Comparison of ENCODE assay signal across 9 cellular contexts in the genomic region with DNA sequence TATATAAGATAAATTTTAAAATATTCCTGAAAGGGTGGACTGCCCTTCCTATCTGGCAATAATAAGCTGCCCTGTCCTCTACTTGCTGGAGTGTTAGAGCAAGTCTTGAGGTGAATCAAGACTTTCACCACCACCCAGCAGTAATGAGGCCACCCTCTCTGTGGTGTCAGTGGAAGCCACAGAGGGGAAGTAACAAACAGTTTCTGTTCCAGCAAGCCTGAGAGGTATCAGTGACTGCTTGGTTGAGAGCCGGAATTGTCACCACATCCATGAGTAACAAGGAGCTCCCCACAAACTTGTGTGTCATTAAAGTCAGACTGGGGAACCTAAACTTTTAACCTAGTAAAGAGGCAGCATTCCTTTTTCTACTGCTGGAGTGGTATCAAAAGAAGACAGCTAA.
DNase-seq lines count a peak whose midpoint lies in the region; ATAC-seq, FAIRE-seq and TF ChIP-seq lines count a peak whose summit lies in the region.
"Had no signal": no experiment of that assay in that cellular context is flagged by ENCODE, and none has a peak within 500 bp of the region (broad histone marks: within the 10 kb centered on the region; RNA-seq: fewer than 3 reads in every experiment).

No MANE protein-coding gene starts in this region.

- TF ChIP-seq CTCF in GM20000 (IDR thresholded peaks at IDR 0.05; ENCODE audit: extremely low read depth, missing control alignments): no peak
- no peak for TF ChIP-seq CTCF in ovary (IDR thresholded peaks at IDR 0.05)
- TF ChIP-seq CTCF in Calu3 (IDR thresholded peaks at IDR 0.05; ENCODE audit: unreplicated experiment): no peak
- TF ChIP-seq CTCF in A673 (conservative IDR thresholded peaks at IDR 0.05; ENCODE audit: low read depth, low read length): no peak

- ATAC-seq in HG03354 (IDR thresholded peaks at IDR 0.05; ENCODE audit: poor library complexity, severe bottlenecking, unreplicated experiment): peak; percentile 92
- no peak for ATAC-seq in activated CD8-positive, alpha-beta T cell treated with anti-CD3 and anti-CD28 coated beads, Interleukin-2, amount 10 ng/mL, durations not matched to agents 7 days and 5 days

- no peaks in the 10 kb centered on the region for H3K36me3 ChIP-seq in ovary
- H3K36me3 ChIP-seq in A673 (ENCODE audit: insufficient read depth, low read length, poor library complexity, severe bottlenecking): no peaks in the 10 kb centered on the region

- intact Hi-C loops in ovary (cut with DNase I): no loop called here
- intact Hi-C loops in Calu3 (cut with micrococcal nuclease; ENCODE audit: unreplicated experiment): no loop called here
- intact Hi-C loops in A673 (cut with micrococcal nuclease; ENCODE audit: unreplicated experiment): no loop called here

- DNase-seq in Daoy (ENCODE audit: low read depth): peak; percentile 11
- DNase-seq in GM20000 (ENCODE audit: low spot score): peak; percentile 16
- DNase-seq in activated CD8-positive, alpha-beta T cell treated with anti-CD3 and anti-CD28 coated beads, Interleukin-2, amount 10 ng/mL, durations not matched to agents 7 days and 5 days: peak; percentile 20
- no peak for DNase-seq in ovary
- DNase-seq in Calu3: no peak
- no peak for DNase-seq in A673 (ENCODE audit: low spot score)
- DNase-seq in RCC 7860 (ENCODE audit: low spot score): no peak
- DNase-seq: T-helper 9 cell had no signal

- H3K4me3 ChIP-seq in ovary (no peak overlapping the region), A673 (ENCODE audit: low read depth, low read length, poor library complexity, severe bottlenecking) (no peak overlapping the region)

- H3K27me3 ChIP-seq in ovary: no peaks in the 10 kb centered on the region
- no peaks in the 10 kb centered on the region for H3K27me3 ChIP-seq in A673 (replicated peaks; ENCODE audit: insufficient read depth, low read depth, low read length, poor library complexity)

- H3K27me3 Mint-ChIP-seq in activated CD8-positive, alpha-beta T cell treated with anti-CD3 and anti-CD28 coated beads, Interleukin-2, amount 10 ng/mL, durations not matched to agents 7 days and 5 days (ENCODE audit: low read depth): no peaks in the 10 kb centered on the region
- no peaks in the 10 kb centered on the region for H3K27me3 Mint-ChIP-seq in Calu3 (ENCODE audit: unreplicated experiment)

- no peak for TF ChIP-seq EP300 in ovary (IDR thresholded peaks at IDR 0.05)

- no peak overlapping the region for H3K4me3 Mint-ChIP-seq in activated CD8-positive, alpha-beta T cell treated with anti-CD3 and anti-CD28 coated beads, Interleukin-2, amount 10 ng/mL, durations not matched to agents 7 days and 5 days
- no peak overlapping the region for H3K4me3 Mint-ChIP-seq in Calu3 (ENCODE audit: low read depth, unreplicated experiment)

- no peaks in the 10 kb centered on the region for H3K9me3 Mint-ChIP-seq in activated CD8-positive, alpha-beta T cell treated with anti-CD3 and anti-CD28 coated beads, Interleukin-2, amount 10 ng/mL, durations not matched to agents 7 days and 5 days (ENCODE audit: insufficient read depth)
- no peaks in the 10 kb centered on the region for H3K9me3 Mint-ChIP-seq in Calu3 (ENCODE audit: low read depth, unreplicated experiment)

- no peak for FAIRE-seq in RCC 7860 (lab: Jason Lieb, UNC)

- H3K27ac ChIP-seq in ovary (no peak overlapping the region), A673 (ENCODE audit: low read depth, low read length, poor library complexity, severe bottlenecking) (no peak overlapping the region)

- H3K4me1 Mint-ChIP-seq in activated CD8-positive, alpha-beta T cell treated with anti-CD3 and anti-CD28 coated beads, Interleukin-2, amount 10 ng/mL, durations not matched to agents 7 days and 5 days (ENCODE audit: low read depth): peaks cover 4% of the 10 kb centered on the region
- H3K4me1 Mint-ChIP-seq in Calu3 (ENCODE audit: low read depth, unreplicated experiment): no peaks in the 10 kb centered on the region

- WGBS in ovary, 3 donors: 82 to 97% (median 90%) methylated on average over 1 of the region's 1 CpG

- no peak for TF ChIP-seq POLR2A in ovary (IDR thresholded peaks at IDR 0.05)

- H3K27ac Mint-ChIP-seq in activated CD8-positive, alpha-beta T cell treated with anti-CD3 and anti-CD28 coated beads, Interleukin-2, amount 10 ng/mL, durations not matched to agents 7 days and 5 days: no peak overlapping the region
- H3K27ac Mint-ChIP-seq in Calu3 (ENCODE audit: unreplicated experiment): no peak overlapping the region

- POLR2A ChIA-PET in activated CD8-positive, alpha-beta T cell treated with anti-CD3 and anti-CD28 coated beads, Interleukin-2, amount 10 ng/mL, durations not matched to agents 7 days and 5 days (lab: Charles Lee): no interaction called here
- POLR2A ChIA-PET in A673 (lab: Charles Lee; ENCODE audit: low non-redundant PET): no interaction called here

- BruUV-seq in Calu3 (replicated peaks; lab: Mats Ljungman, UMichigan) (no TSS peak), A673 (replicated peaks; lab: Mats Ljungman, UMichigan) (no TSS peak)

- H3K4me1 ChIP-seq in ovary (ENCODE audit: insufficient read depth): no peaks in the 10 kb centered on the region
- no peaks in the 10 kb centered on the region for H3K4me1 ChIP-seq in A673 (ENCODE audit: insufficient read depth, low read length, poor library complexity, severe bottlenecking)

- CTCF ChIA-PET in activated CD8-positive, alpha-beta T cell treated with anti-CD3 and anti-CD28 coated beads, Interleukin-2, amount 10 ng/mL, durations not matched to agents 7 days and 5 days (lab: Charles Lee): no interaction called here
- CTCF ChIA-PET in Calu3 (lab: Charles Lee): no interaction called here
- CTCF ChIA-PET in A673 (lab: Charles Lee): no interaction called here

- H3K9me3 ChIP-seq in ovary: no peaks in the 10 kb centered on the region
- no peaks in the 10 kb centered on the region for H3K9me3 ChIP-seq in A673 (ENCODE audit: low read depth, low read length, poor library complexity, severe bottlenecking)

- H3K36me3 Mint-ChIP-seq in activated CD8-positive, alpha-beta T cell treated with anti-CD3 and anti-CD28 coated beads, Interleukin-2, amount 10 ng/mL, durations not matched to agents 7 days and 5 days (ENCODE audit: low read depth): no peaks in the 10 kb centered on the region
- no peaks in the 10 kb centered on the region for H3K36me3 Mint-ChIP-seq in Calu3 (ENCODE audit: insufficient read depth, unreplicated experiment)

Comparison
In these comparisons a context has a peak if more than half of its experiments do, and no peak if none do; other contexts are left out.
1. DNase-seq: peak in Daoy (single experiment), GM20000 (single experiment) and activated CD8-positive, alpha-beta T cell treated with anti-CD3 and anti-CD28 coated beads, Interleukin-2, amount 10 ng/mL, durations not matched to agents 7 days and 5 days (single experiment); none in ovary (0 of 5), Calu3 (single experiment), A673 (single experiment) and RCC 7860 (single experiment).